Comparison of ENCODE assay signal across 12 cellular contexts in the genomic region with DNA sequence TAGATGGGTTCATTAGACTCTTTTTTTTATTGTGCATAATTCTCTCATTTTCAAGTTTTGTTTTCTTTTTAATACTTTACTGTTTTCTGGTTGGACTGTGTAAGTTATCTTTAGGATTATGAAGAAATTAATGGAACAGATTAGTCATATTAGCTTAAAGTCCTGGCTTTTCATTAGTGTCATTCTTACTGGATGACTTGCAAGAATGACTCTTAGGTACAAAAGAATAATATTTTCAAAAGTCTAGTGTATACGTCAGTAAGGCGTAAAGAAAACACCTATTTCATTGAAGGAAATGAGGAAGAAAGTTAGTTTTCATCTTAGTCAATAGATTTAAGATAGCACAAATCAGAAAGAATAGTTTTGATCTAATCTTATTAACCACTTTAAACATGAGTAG. TPM values are rescaled to one million over a fixed set of nuclear protein-coding genes. Genes with fewer than 3 reads are reported as not detected.
DNase-seq lines count a peak whose midpoint lies in the region; ATAC-seq and TF ChIP-seq lines count a peak whose summit lies in the region.
"Had no signal": no experiment of that assay in that cellular context is flagged by ENCODE, and none has a peak within 500 bp of the region (broad histone marks: within the 10 kb centered on the region; RNA-seq: fewer than 3 reads in every experiment).

No MANE protein-coding gene starts in this region.

- H3K27ac Mint-ChIP-seq in activated CD8-positive, alpha-beta T cell treated with anti-CD3 and anti-CD28 coated beads, Interleukin-2, amount 10 ng/mL, durations not matched to agents 7 days and 5 days: peak overlapping the region; percentile 14
- H3K27ac Mint-ChIP-seq: activated naive CD8-positive, alpha-beta T cell treated with anti-CD3 and anti-CD28 coated beads, Interleukin-2, amount 10 ng/mL, durations not matched to agents 7 days and 5 days had no signal

- no peaks in the 10 kb centered on the region for H3K9me3 Mint-ChIP-seq in activated T-cell treated with anti-CD3 and anti-CD28 coated beads, Interleukin-2, amount 50 U/mL, for 4 hours
- no peaks in the 10 kb centered on the region for H3K9me3 Mint-ChIP-seq in activated CD8-positive, alpha-beta T cell treated with anti-CD3 and anti-CD28 coated beads, Interleukin-2, amount 10 ng/mL, durations not matched to agents 7 days and 5 days (ENCODE audit: insufficient read depth)
- H3K9me3 Mint-ChIP-seq: activated naive CD8-positive, alpha-beta T cell treated with anti-CD3 and anti-CD28 coated beads, Interleukin-2, amount 10 ng/mL, durations not matched to agents 7 days and 5 days had no signal

- no peaks in the 10 kb centered on the region for H3K36me3 ChIP-seq in fibroblast of lung (ENCODE audit: control insufficient read depth, insufficient read depth, low read length)

- H3K4me3 ChIP-seq in fibroblast of lung (replicated peaks in 1 of 4; ENCODE audit: control extremely low read depth in 1 of 4, insufficient read depth in 1 of 4, low read depth in 3 of 4, low read length in 4 of 4): no peak overlapping the region
- H3K4me3 ChIP-seq: right lobe of liver, transverse colon had no signal

- POLR2A ChIA-PET in activated CD8-positive, alpha-beta T cell treated with anti-CD3 and anti-CD28 coated beads, Interleukin-2, amount 10 ng/mL, durations not matched to agents 7 days and 5 days (lab: Charles Lee): interaction anchor here (1.8 kb wide), 1 partner anchor 21 kb away, joined by 5 read pairs; a partner anchor contains a TSS

- no peak overlapping the region for H2AFZ ChIP-seq in fibroblast of lung (ENCODE audit: low read length)

- H4K20me1 ChIP-seq in fibroblast of lung (ENCODE audit: control insufficient read depth, extremely low read depth, insufficient read depth, low read length): peaks cover 2% of the 10 kb centered on the region

- peaks cover 18% of the 10 kb centered on the region for H3K36me3 Mint-ChIP-seq in activated T-cell treated with anti-CD3 and anti-CD28 coated beads, Interleukin-2, amount 50 U/mL, for 4 hours (ENCODE audit: insufficient read depth)
- peaks cover 47% of the 10 kb centered on the region for H3K36me3 Mint-ChIP-seq in activated CD8-positive, alpha-beta T cell treated with anti-CD3 and anti-CD28 coated beads, Interleukin-2, amount 10 ng/mL, durations not matched to agents 7 days and 5 days (ENCODE audit: low read depth)

- no peaks in the 10 kb centered on the region for H3K27me3 ChIP-seq in fibroblast of lung (ENCODE audit: control insufficient read depth, insufficient read depth, low read length)
- H3K27me3 ChIP-seq: right lobe of liver, transverse colon had no signal

- H3K27ac ChIP-seq in fibroblast of lung (ENCODE audit: insufficient read depth, low read length): peak overlapping the region; percentile 16
- H3K27ac ChIP-seq: right lobe of liver, transverse colon had no signal

- H3K9me3 ChIP-seq in fibroblast of lung (ENCODE audit: control insufficient read depth, insufficient read depth, low read depth, low read length): no peaks in the 10 kb centered on the region
- H3K9me3 ChIP-seq: right lobe of liver, transverse colon had no signal

- H3K9ac ChIP-seq in fibroblast of lung (ENCODE audit: insufficient read depth, low read length): no peak overlapping the region

- DNase-seq in activated T-cell treated with anti-CD3 and anti-CD28 coated beads, Interleukin-2, amount 50 U/mL, for 4 hours: no peak
- DNase-seq in activated T-cell treated with anti-CD3 and anti-CD28 coated beads for 4 hours: no peak
- no peak for DNase-seq in activated CD8-positive, alpha-beta T cell treated with anti-CD3 and anti-CD28 coated beads, Interleukin-2, amount 10 ng/mL, durations not matched to agents 7 days and 5 days
- DNase-seq in fibroblast of lung (ENCODE audit: low read depth in 2 of 2): peak; percentile 28 to 78
- peak; percentile 34 for DNase-seq in stromal cell of bone marrow (ENCODE audit: low read depth)
- DNase-seq in NCI-H510A (lab: John Stamatoyannopoulos, UW): no peak
- DNase-seq: activated naive CD8-positive, alpha-beta T cell treated with anti-CD3 and anti-CD28 coated beads, Interleukin-2, amount 10 ng/mL, durations not matched to agents 7 days and 5 days; NCI-H524; right lobe of liver; transverse colon had no signal

- no peak for TF ChIP-seq CTCF in fibroblast of lung (conservative IDR thresholded peaks at IDR 0.05 in 1 of 2, IDR thresholded peaks at IDR 0.05 in 1 of 2; ENCODE audit: low read depth in 1 of 2, low read length in 2 of 2)

- no peak overlapping the region for H3K4me3 Mint-ChIP-seq in activated T-cell treated with anti-CD3 and anti-CD28 coated beads, Interleukin-2, amount 50 U/mL, for 4 hours
- no peak overlapping the region for H3K4me3 Mint-ChIP-seq in activated CD8-positive, alpha-beta T cell treated with anti-CD3 and anti-CD28 coated beads, Interleukin-2, amount 10 ng/mL, durations not matched to agents 7 days and 5 days
- H3K4me3 Mint-ChIP-seq: activated naive CD8-positive, alpha-beta T cell treated with anti-CD3 and anti-CD28 coated beads, Interleukin-2, amount 10 ng/mL, durations not matched to agents 7 days and 5 days had no signal

- H3K27me3 Mint-ChIP-seq in activated T-cell treated with anti-CD3 and anti-CD28 coated beads, Interleukin-2, amount 50 U/mL, for 4 hours (ENCODE audit: low read depth): no peaks in the 10 kb centered on the region
- no peaks in the 10 kb centered on the region for H3K27me3 Mint-ChIP-seq in activated CD8-positive, alpha-beta T cell treated with anti-CD3 and anti-CD28 coated beads, Interleukin-2, amount 10 ng/mL, durations not matched to agents 7 days and 5 days (ENCODE audit: low read depth)
- H3K27me3 Mint-ChIP-seq: activated naive CD8-positive, alpha-beta T cell treated with anti-CD3 and anti-CD28 coated beads, Interleukin-2, amount 10 ng/mL, durations not matched to agents 7 days and 5 days had no signal

- H3K4me1 Mint-ChIP-seq in activated T-cell treated with anti-CD3 and anti-CD28 coated beads, Interleukin-2, amount 50 U/mL, for 4 hours (ENCODE audit: low read depth): peaks cover 67% of the 10 kb centered on the region
- H3K4me1 Mint-ChIP-seq in activated CD8-positive, alpha-beta T cell treated with anti-CD3 and anti-CD28 coated beads, Interleukin-2, amount 10 ng/mL, durations not matched to agents 7 days and 5 days (ENCODE audit: low read depth): peaks cover 53% of the 10 kb centered on the region

- peaks cover 98% of the 10 kb centered on the region for H3K79me2 ChIP-seq in fibroblast of lung (ENCODE audit: control insufficient read depth, insufficient read depth, low read length)

- H3K4me2 ChIP-seq in fibroblast of lung (ENCODE audit: extremely low read depth, insufficient read depth, low read length): no peak overlapping the region

- ATAC-seq in activated T-cell treated with anti-CD3 and anti-CD28 coated beads, Interleukin-2, amount 50 U/mL, for 4 hours: peak; percentile 31 to 32
- ATAC-seq in activated CD8-positive, alpha-beta T cell treated with anti-CD3 and anti-CD28 coated beads, Interleukin-2, amount 10 ng/mL, durations not matched to agents 7 days and 5 days: no peak
- ATAC-seq in HG03280 (IDR thresholded peaks at IDR 0.05; ENCODE audit: unreplicated experiment): no peak
- no peak for ATAC-seq in HG03521 (IDR thresholded peaks at IDR 0.05; ENCODE audit: unreplicated experiment)
- ATAC-seq: right lobe of liver had no signal

- no peaks in the 10 kb centered on the region for H3K4me1 ChIP-seq in fibroblast of lung (ENCODE audit: control insufficient read depth, extremely low read depth, insufficient read depth, low read length)
- H3K4me1 ChIP-seq: right lobe of liver had no signal

- CTCF ChIA-PET in activated CD8-positive, alpha-beta T cell treated with anti-CD3 and anti-CD28 coated beads, Interleukin-2, amount 10 ng/mL, durations not matched to agents 7 days and 5 days (lab: Charles Lee): no interaction called here

RNA-seq across cellular contexts. Expression of a gene that starts 20.4 kb away (rescaled TPM):
- 10 to 100 TPM; 34.9 to 38.0 (median 35.6) TPM for total RNA-seq in activated T-cell treated with anti-CD3 and anti-CD28 coated beads, Interleukin-2, amount 50 U/mL, for 4 hours
- 10 to 100 TPM; 59.3 to 68.6 TPM for total RNA-seq in activated CD8-positive, alpha-beta T cell treated with anti-CD3 and anti-CD28 coated beads, Interleukin-2, amount 10 ng/mL, durations not matched to agents 7 days and 5 days
- total RNA-seq in fibroblast of lung: 56.2 and 81.7 TPM in 2 replicates
- 28.8 and 31.5 TPM in 2 replicates for polyA plus RNA-seq in fibroblast of lung
- polyA plus RNA-seq in fibroblast of lung (2012): 14.6 and 20.4 TPM in 2 replicates
- polyA minus RNA-seq in fibroblast of lung (ENCODE audit: low replicate concordance): 10.0 and 18.3 TPM in 2 replicates

Comparison
In these comparisons a context has a peak if more than half of its experiments do, and no peak if none do; other contexts are left out.
1. ATAC-seq: peak in activated T-cell treated with anti-CD3 and anti-CD28 coated beads, Interleukin-2, amount 50 U/mL, for 4 hours (2 of 2); none in activated CD8-positive, alpha-beta T cell treated with anti-CD3 and anti-CD28 coated beads, Interleukin-2, amount 10 ng/mL, durations not matched to agents 7 days and 5 days (single experiment), HG03280 (single experiment) and HG03521 (single experiment).
2. DNase-seq: peak in fibroblast of lung (2 of 2) and stromal cell of bone marrow (single experiment); none in activated T-cell treated with anti-CD3 and anti-CD28 coated beads, Interleukin-2, amount 50 U/mL, for 4 hours (single experiment), activated T-cell treated with anti-CD3 and anti-CD28 coated beads for 4 hours (single experiment), activated CD8-positive, alpha-beta T cell treated with anti-CD3 and anti-CD28 coated beads, Interleukin-2, amount 10 ng/mL, durations not matched to agents 7 days and 5 days (single experiment) and NCI-H510A (single experiment).